Comparison of ENCODE assay signal across 9 cellular contexts in genomic region chr1:85344256-85344694, GRCh38.
A peak's percentile ranks its signal among the peaks of the same experiment; 100 is the strongest.
DNase-seq lines count a peak whose midpoint lies in the region; ATAC-seq, FAIRE-seq and TF ChIP-seq lines count a peak whose summit lies in the region.
"Had no signal": no experiment of that assay in that cellular context is flagged by ENCODE, and none has a peak within 500 bp of the region (broad histone marks: within the 10 kb centered on the region; RNA-seq: fewer than 3 reads in every experiment).

No MANE protein-coding gene starts in this region.

- peak; percentile 44 to 67 for TF ChIP-seq RAD21 in K562 (CRISPR knock-in tag; conservative IDR thresholded peaks at IDR 0.05 in 1 of 2, IDR thresholded peaks at IDR 0.05 in 1 of 2)

- H3K36me3 ChIP-seq in K562 (ENCODE audit: control insufficient read depth, insufficient read depth, low read length) (no peaks in the 10 kb centered on the region), left lung (peaks cover 0 to 3% of the 10 kb centered on the region in 2 donors)

- no peaks in the 10 kb centered on the region for H3K4me1 ChIP-seq in K562 (replicated peaks in 1 of 2; ENCODE audit: control insufficient read depth in 2 of 2, insufficient read depth in 2 of 2, low read length in 2 of 2)
- peaks cover 0 to 14% of the 10 kb centered on the region in 2 donors for H3K4me1 ChIP-seq in left lung

- peak; percentile 48 for FAIRE-seq in K562 (lab: Jason Lieb, UNC)

- POLR2A ChIA-PET in K562 (lab: Yijun Ruan, JAX), result no interaction called here

- no peaks in the 10 kb centered on the region for H3K27me3 Mint-ChIP-seq in stimulated activated memory B cell treated with anti-CD40 and anti-IgM and Interleukin-4, amounts not matched to agents 10 μg/mL and 1 μg/mL and 100 μg/mL, for 72 hours

- no peak overlapping the region for H3K4me2 ChIP-seq in K562 (ENCODE audit: insufficient read depth, low read length)

- TF ChIP-seq CTCF in HL-60 (IDR thresholded peaks at IDR 0.05; ENCODE audit: insufficient read depth, low read length) (peak; percentile 21), K562 (IDR thresholded peaks at IDR 0.05 in 2 of 3, conservative IDR thresholded peaks at IDR 0.05 in 1 of 3; ENCODE audit: insufficient read depth in 2 of 3, low read depth in 1 of 3, low read length in 3 of 3) (peak; percentile 69 to 72 (median 72)), left lung (IDR thresholded peaks at IDR 0.05) (peak; percentile 24 to 46)

- intact Hi-C loops in K562 (cut with micrococcal nuclease) (loop anchor here (10.0 kb wide), 1 partner anchor 241 kb away; the partner anchor contains the start of gene CCN1), left lung (cut with DNase I) (no loop called here)

- BruUV-seq in K562 (replicated peaks; lab: Mats Ljungman, UMichigan), result no TSS peak

- in situ Hi-C loops in K562 (cut with MboI) (no loop called here), KBM-7 (cut with MboI; ENCODE audit: low pct_unique_long_range_greater_than_20kb, low sequenced_read_pairs) (no loop called here)

- CTCF ChIA-PET in K562 (lab: Yijun Ruan, JAX; ENCODE audit: low intra/inter-chr PET ratio), result interaction anchor here (0.9 kb wide), 2 partner anchors 36 to 400 kb away, joined by 4 to 5 read pairs; no protein-coding TSS in a partner anchor

- WGBS in K562 (ENCODE audit: insufficient coverage, low coverage, missing lambda C conversion rate), result 0% methylated on average over 3 of the region's 3 CpGs

- H3K9me3 Mint-ChIP-seq in stimulated activated memory B cell treated with anti-CD40 and anti-IgM and Interleukin-4, amounts not matched to agents 10 μg/mL and 1 μg/mL and 100 μg/mL, for 72 hours, result no peaks in the 10 kb centered on the region

- peak; percentile 98 for ATAC-seq in K562
- ATAC-seq in left lung, result peak; percentile 94
- ATAC-seq in GM19397 (IDR thresholded peaks at IDR 0.05; ENCODE audit: unreplicated experiment), result no peak
- ATAC-seq in stimulated activated memory B cell treated with anti-CD40 and anti-IgM and Interleukin-4, amounts not matched to agents 10 μg/mL and 1 μg/mL and 100 μg/mL, for 72 hours, result no peak
- ATAC-seq: activated CD4-positive, alpha-beta T cell treated with anti-CD3 and anti-CD28 coated beads for 36 hours had no signal

- no peak for TF ChIP-seq EP300 in K562 (IDR thresholded peaks at IDR 0.05; ENCODE audit: low read length)

- H3K79me2 ChIP-seq in K562 (ENCODE audit: control insufficient read depth, insufficient read depth, low read length), result no peaks in the 10 kb centered on the region

- H3K9me3 ChIP-seq in K562 (replicated peaks; ENCODE audit: control insufficient read depth, insufficient read depth, low read depth, low read length) (no peaks in the 10 kb centered on the region), left lung (no peaks in the 10 kb centered on the region)

- H3K27me3 ChIP-seq in HL-60 (ENCODE audit: insufficient read depth, poor library complexity, severe bottlenecking) (peaks cover 2% of the 10 kb centered on the region), K562 (ENCODE audit: control insufficient read depth in 2 of 2, insufficient read depth in 2 of 2, low read length in 2 of 2) (no peaks in the 10 kb centered on the region), left lung (no peaks in the 10 kb centered on the region)

- peaks cover 47% of the 10 kb centered on the region for H3K36me3 Mint-ChIP-seq in stimulated activated memory B cell treated with anti-CD40 and anti-IgM and Interleukin-4, amounts not matched to agents 10 μg/mL and 1 μg/mL and 100 μg/mL, for 72 hours

- no peaks in the 10 kb centered on the region for H3K9me1 ChIP-seq in K562 (ENCODE audit: control insufficient read depth, insufficient read depth, low read length)

- no peak overlapping the region for H2AFZ ChIP-seq in K562 (ENCODE audit: low read depth, low read length)

- no peak overlapping the region for H3K27ac Mint-ChIP-seq in stimulated activated memory B cell treated with anti-CD40 and anti-IgM and Interleukin-4, amounts not matched to agents 10 μg/mL and 1 μg/mL and 100 μg/mL, for 72 hours
- H3K27ac Mint-ChIP-seq: activated CD4-positive, alpha-beta T cell treated with anti-CD3 and anti-CD28 coated beads for 36 hours had no signal

- H3K27ac ChIP-seq in HL-60 (replicated peaks) (no peak overlapping the region), K562 (ENCODE audit: extremely low read depth, low read depth, low read length) (no peak overlapping the region), left lung (no peak overlapping the region)

- no peaks in the 10 kb centered on the region for H3K4me1 Mint-ChIP-seq in stimulated activated memory B cell treated with anti-CD40 and anti-IgM and Interleukin-4, amounts not matched to agents 10 μg/mL and 1 μg/mL and 100 μg/mL, for 72 hours
- H3K4me1 Mint-ChIP-seq: activated CD4-positive, alpha-beta T cell treated with anti-CD3 and anti-CD28 coated beads for 36 hours had no signal

- TF ChIP-seq POLR2A in K562 (conservative IDR thresholded peaks at IDR 0.05), result no peak

- H3K4me3 Mint-ChIP-seq in stimulated activated memory B cell treated with anti-CD40 and anti-IgM and Interleukin-4, amounts not matched to agents 10 μg/mL and 1 μg/mL and 100 μg/mL, for 72 hours, result no peak overlapping the region
- H3K4me3 Mint-ChIP-seq: activated CD4-positive, alpha-beta T cell treated with anti-CD3 and anti-CD28 coated beads for 36 hours had no signal

- H3K4me3 ChIP-seq in HL-60 (replicated peaks; ENCODE audit: insufficient read depth, low read length) (no peak overlapping the region), K562 (no peak overlapping the region), left lung (no peak overlapping the region)

- H4K20me1 ChIP-seq in K562 (replicated peaks; ENCODE audit: control insufficient read depth, insufficient read depth, low read length), result no peaks in the 10 kb centered on the region

- DNase-seq in AML-193 (lab: John Stamatoyannopoulos, UW), result peak; percentile 2 to 6
- peak in 1 of 2 experiments; percentile 10 for DNase-seq in HL-60 (ENCODE audit: low read depth in 1 of 2, low spot score in 1 of 2)
- peak in 2 of 4 experiments; percentile 35 to 57 for DNase-seq in K562 (ENCODE audit: extremely low read depth in 1 of 4, low spot score in 3 of 4)
- peak in 1 of 2 donors; percentile 73 for DNase-seq in left lung
- no peak for DNase-seq in activated CD4-positive, CD25-positive, alpha-beta regulatory T cell treated with anti-CD3 and anti-CD28 coated beads, Interleukin-2, amount 50 U/mL, for 72 hours
- DNase-seq in KBM-7, result no peak
- DNase-seq: activated CD4-positive, alpha-beta T cell treated with anti-CD3 and anti-CD28 coated beads for 36 hours had no signal

- no peak overlapping the region for H3K9ac ChIP-seq in K562 (ENCODE audit: insufficient read depth in 1 of 2, low read depth in 2 of 2, low read length in 2 of 2)

TF ChIP-seq in K562, 482 proteins besides CTCF, POLR2A, EP300 and RAD21:
- TF ChIP-seq ZNF764 (CRISPR knock-in tag; IDR thresholded peaks at IDR 0.05; ENCODE audit: low read depth) (no peak), SMC3 (conservative IDR thresholded peaks at IDR 0.05; ENCODE audit: insufficient read depth, low read depth, low read length) (peak; percentile 37), WHSC1 (IDR thresholded peaks at IDR 0.05; ENCODE audit: low read length) (no peak), NEUROD1 (IDR thresholded peaks at IDR 0.05; ENCODE audit: borderline replicate concordance, low read depth, low read length, partially characterized antibody) (no peak)
TF ChIP-seq in K562: peak in this region for 1.

Comparison
In these comparisons a context has a peak if more than half of its experiments do, and no peak if none do; other contexts are left out.
1. DNase-seq: peak in AML-193 (2 of 2); none in activated CD4-positive, CD25-positive, alpha-beta regulatory T cell treated with anti-CD3 and anti-CD28 coated beads, Interleukin-2, amount 50 U/mL, for 72 hours (single experiment) and KBM-7 (single experiment).
2. CTCF ChIP-seq: peak in every context shown above with its lines; median percentile 72 in K562; 35 in left lung; 21 in HL-60.
3. ATAC-seq: peak in K562 (single experiment) and left lung (single experiment); none in GM19397 (single experiment) and stimulated activated memory B cell treated with anti-CD40 and anti-IgM and Interleukin-4, amounts not matched to agents 10 μg/mL and 1 μg/mL and 100 μg/mL, for 72 hours (single experiment).